1 cellular context compared by ENCODE assay signal in the genomic region with DNA sequence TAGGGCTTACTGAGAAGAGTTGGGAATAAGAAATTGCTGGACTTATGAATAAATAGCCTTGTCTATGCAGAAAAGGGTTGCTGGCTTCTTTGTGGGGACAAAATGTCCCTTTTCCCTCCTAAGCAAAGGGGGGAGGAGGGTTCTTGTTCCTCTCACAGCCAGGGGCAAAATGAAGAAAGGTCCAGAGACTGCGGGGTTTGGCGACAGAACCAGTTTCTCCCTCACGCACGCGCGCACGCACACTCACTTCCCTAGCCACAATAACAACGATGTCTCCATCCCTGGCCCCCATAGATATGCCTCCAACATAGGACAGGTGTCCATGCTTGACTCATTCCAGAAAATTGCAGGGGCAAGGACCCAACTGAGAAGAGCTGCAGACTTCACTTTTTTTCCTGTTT.
TF ChIP-seq lines count a peak whose summit lies in the region.

No MANE protein-coding gene starts in this region.

TF ChIP-seq in HepG2, 621 proteins besides CTCF, POLR2A, EP300 and RAD21:
- TF ChIP-seq ZBTB38 (CRISPR knock-in tag; IDR thresholded peaks at IDR 0.05) (peak; percentile 60), TEAD3 (CRISPR knock-in tag; optimal IDR thresholded peaks at IDR 0.05; ENCODE audit: borderline replicate concordance) (peak; percentile 27), JUNB (CRISPR knock-in tag; IDR thresholded peaks at IDR 0.05; ENCODE audit: borderline replicate concordance) (no peak), ZUFSP (CRISPR knock-in tag; IDR thresholded peaks at IDR 0.05; ENCODE audit: borderline replicate concordance) (no peak), BCLAF1 (IDR thresholded peaks at IDR 0.05) (no peak), HNRNPK (IDR thresholded peaks at IDR 0.05; ENCODE audit: low read depth, low read length, poor library complexity, severe bottlenecking) (peak; percentile 22), RBM22 (optimal IDR thresholded peaks at IDR 0.05; ENCODE audit: low read length) (peak; percentile 63)
- TF ChIP-seq, protein P1, sequence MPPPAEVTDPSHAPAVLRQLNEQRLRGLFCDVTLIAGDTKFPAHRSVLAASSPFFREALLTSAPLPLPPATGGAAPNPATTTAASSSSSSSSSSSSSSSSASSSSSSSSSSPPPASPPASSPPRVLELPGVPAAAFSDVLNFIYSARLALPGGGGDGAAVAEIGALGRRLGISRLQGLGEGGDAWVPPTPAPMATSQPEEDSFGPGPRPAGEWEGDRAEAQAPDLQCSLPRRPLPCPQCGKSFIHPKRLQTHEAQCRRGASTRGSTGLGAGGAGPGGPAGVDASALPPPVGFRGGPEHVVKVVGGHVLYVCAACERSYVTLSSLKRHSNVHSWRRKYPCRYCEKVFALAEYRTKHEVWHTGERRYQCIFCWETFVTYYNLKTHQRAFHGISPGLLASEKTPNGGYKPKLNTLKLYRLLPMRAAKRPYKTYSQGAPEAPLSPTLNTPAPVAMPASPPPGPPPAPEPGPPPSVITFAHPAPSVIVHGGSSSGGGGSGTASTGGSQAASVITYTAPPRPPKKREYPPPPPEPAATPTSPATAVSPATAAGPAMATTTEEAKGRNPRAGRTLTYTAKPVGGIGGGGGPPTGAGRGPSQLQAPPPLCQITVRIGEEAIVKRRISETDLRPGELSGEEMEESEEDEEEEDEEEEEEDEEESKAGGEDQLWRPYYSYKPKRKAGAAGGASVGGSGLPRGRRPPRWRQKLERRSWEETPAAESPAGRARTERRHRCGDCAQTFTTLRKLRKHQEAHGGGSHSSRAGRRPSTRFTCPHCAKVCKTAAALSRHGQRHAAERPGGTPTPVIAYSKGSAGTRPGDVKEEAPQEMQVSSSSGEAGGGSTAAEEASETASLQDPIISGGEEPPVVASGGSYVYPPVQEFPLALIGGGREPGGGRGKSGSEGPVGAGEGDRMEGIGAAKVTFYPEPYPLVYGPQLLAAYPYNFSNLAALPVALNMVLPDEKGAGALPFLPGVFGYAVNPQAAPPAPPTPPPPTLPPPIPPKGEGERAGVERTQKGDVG (CRISPR knock-in tag; IDR thresholded peaks at IDR 0.05; ENCODE audit: borderline replicate concordance), result 0 out of 2 replicates have a peak, but pooled peaks have one; percentile 9
- TF ChIP-seq, protein P2, sequence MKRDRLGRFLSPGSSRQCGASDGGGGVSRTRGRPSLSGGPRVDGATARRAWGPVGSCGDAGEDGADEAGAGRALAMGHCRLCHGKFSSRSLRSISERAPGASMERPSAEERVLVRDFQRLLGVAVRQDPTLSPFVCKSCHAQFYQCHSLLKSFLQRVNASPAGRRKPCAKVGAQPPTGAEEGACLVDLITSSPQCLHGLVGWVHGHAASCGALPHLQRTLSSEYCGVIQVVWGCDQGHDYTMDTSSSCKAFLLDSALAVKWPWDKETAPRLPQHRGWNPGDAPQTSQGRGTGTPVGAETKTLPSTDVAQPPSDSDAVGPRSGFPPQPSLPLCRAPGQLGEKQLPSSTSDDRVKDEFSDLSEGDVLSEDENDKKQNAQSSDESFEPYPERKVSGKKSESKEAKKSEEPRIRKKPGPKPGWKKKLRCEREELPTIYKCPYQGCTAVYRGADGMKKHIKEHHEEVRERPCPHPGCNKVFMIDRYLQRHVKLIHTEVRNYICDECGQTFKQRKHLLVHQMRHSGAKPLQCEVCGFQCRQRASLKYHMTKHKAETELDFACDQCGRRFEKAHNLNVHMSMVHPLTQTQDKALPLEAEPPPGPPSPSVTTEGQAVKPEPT (CRISPR knock-in tag; IDR thresholded peaks at IDR 0.05; ENCODE audit: low read depth), result no peak
